In the genomic region with DNA sequence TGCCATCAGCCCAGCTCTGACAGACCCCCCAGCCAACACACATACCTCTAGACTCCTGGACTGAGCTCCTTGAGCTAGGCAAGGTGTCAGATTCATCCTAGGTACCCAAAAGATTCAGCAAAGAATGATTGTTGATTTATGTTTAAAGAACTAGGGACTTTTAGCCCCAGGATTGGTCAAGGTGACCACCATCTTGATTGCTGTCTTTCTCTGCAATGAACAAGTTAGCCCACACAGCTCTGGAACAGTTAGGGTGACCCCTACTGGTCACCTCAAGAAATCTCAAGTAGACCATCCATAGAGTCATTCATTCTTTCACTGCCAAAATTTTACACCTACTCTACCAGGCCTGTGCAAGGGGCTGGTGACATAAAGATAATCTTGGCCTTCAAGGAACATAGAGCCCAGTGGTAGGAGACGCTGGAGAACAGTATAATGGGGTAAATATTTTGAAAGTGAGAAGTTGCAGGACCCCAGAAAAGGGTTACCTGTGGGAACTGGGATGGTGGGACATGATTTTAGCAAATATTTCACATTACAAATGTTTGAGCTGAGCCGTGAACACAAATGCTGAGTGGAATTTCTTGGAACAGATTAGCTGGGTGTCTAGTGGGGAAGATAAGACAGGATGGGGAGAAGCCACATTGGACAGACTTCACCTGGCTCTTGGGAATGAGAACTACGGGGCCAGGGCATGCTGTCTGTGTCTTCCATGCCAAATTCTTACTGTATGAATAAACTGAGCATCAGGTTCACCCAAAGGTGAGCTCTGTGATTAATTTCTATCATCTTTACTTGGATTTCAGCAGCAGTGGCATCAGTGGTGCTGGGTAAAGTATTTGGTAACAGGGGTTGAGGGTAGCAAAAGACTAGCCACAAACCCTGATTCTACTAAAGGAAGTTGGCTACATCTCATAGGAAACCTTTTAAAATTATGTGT, we compare ENCODE assay signal across 9 cellular contexts. TPM values are rescaled to one million over a fixed set of nuclear protein-coding genes. Genes with fewer than 3 reads are reported as not detected.
DNase-seq lines count a peak whose midpoint lies in the region; ATAC-seq, FAIRE-seq and TF ChIP-seq lines count a peak whose summit lies in the region.
"Had no signal": no experiment of that assay in that cellular context is flagged by ENCODE, and none has a peak within 500 bp of the region (broad histone marks: within the 10 kb centered on the region; RNA-seq: fewer than 3 reads in every experiment).

No MANE protein-coding gene starts in this region.

- H3K27me3 Mint-ChIP-seq in activated T-cell treated with anti-CD3 and anti-CD28 coated beads, Interleukin-2, amount 50 U/mL, for 4 hours (ENCODE audit: low read depth), result no peaks in the 10 kb centered on the region

- H3K36me3 ChIP-seq in HAP-1 (replicated peaks) (no peaks in the 10 kb centered on the region), gastroesophageal sphincter (no peaks in the 10 kb centered on the region), pancreas (no peaks in the 10 kb centered on the region)

- peaks cover 10% of the 10 kb centered on the region for H3K4me1 Mint-ChIP-seq in activated T-cell treated with anti-CD3 and anti-CD28 coated beads, Interleukin-2, amount 50 U/mL, for 4 hours (ENCODE audit: low read depth)

- H3K9me3 ChIP-seq in HAP-1, result no peaks in the 10 kb centered on the region
- H3K9me3 ChIP-seq in gastroesophageal sphincter, result no peaks in the 10 kb centered on the region
- H3K9me3 ChIP-seq in pancreas, result no peaks in the 10 kb centered on the region

- in situ Hi-C loops in HAP-1 (cut with MboI; ENCODE audit: low sequenced_read_pairs), result no loop called here

- TF ChIP-seq EP300 in gastroesophageal sphincter (IDR thresholded peaks at IDR 0.05), result no peak

- peak; percentile 35 to 60 (median 58) for TF ChIP-seq CTCF in gastroesophageal sphincter (IDR thresholded peaks at IDR 0.05)
- TF ChIP-seq CTCF in pancreas (IDR thresholded peaks at IDR 0.05), result peak; percentile 47 to 59 (median 56)

- H3K36me3 Mint-ChIP-seq in activated T-cell treated with anti-CD3 and anti-CD28 coated beads, Interleukin-2, amount 50 U/mL, for 4 hours (ENCODE audit: insufficient read depth), result no peaks in the 10 kb centered on the region

- DNase-seq in NCI-H510A treated with DMSO at 0.1 percent for 48 hours (lab: John Stamatoyannopoulos, UW), result peak; percentile 9
- no peak for DNase-seq in NCI-H510A (lab: John Stamatoyannopoulos, UW)
- peak; percentile 18 to 28 for DNase-seq in HAP-1 (ENCODE audit: low spot score in 2 of 2)
- DNase-seq in NCI-H446 (lab: John Stamatoyannopoulos, UW), result peak; percentile 13 to 38
- DNase-seq in activated T-cell treated with anti-CD3 and anti-CD28 coated beads, Interleukin-2, amount 50 U/mL, for 4 hours, result peak; percentile 9
- DNase-seq in pancreas, result peak in 2 of 6 donors; percentile 23 to 38

- ATAC-seq in activated T-cell treated with anti-CD3 and anti-CD28 coated beads, Interleukin-2, amount 50 U/mL, for 4 hours, result peak; percentile 60 to 65
- ATAC-seq in gastroesophageal sphincter (peak; percentile 35), pancreas (peak; percentile 70 to 89 (median 85)), HG02938 (IDR thresholded peaks at IDR 0.05; ENCODE audit: unreplicated experiment) (no peak)

- no peak for FAIRE-seq in pancreas (lab: Jason Lieb, UNC)

- H3K4me1 ChIP-seq in HAP-1, result peaks cover 23% of the 10 kb centered on the region
- peaks cover 52 to 100% (median 66%) of the 10 kb centered on the region in 3 donors for H3K4me1 ChIP-seq in gastroesophageal sphincter
- H3K4me1 ChIP-seq in pancreas, result peaks cover 0 to 3% (median 0%) of the 10 kb centered on the region in 3 donors

- H3K9me3 Mint-ChIP-seq in activated T-cell treated with anti-CD3 and anti-CD28 coated beads, Interleukin-2, amount 50 U/mL, for 4 hours, result no peaks in the 10 kb centered on the region
- H3K9me3 Mint-ChIP-seq: dendritic cell treated with granulocyte-macrophage colony-stimulating factor and Interleukin-4, amounts not matched to agents 40 ng/mL and 50 ng/mL, for 4 days had no signal

- TF ChIP-seq POLR2A in gastroesophageal sphincter (IDR thresholded peaks at IDR 0.05), result no peak

- peak overlapping the region; percentile 80 to 93 (median 86) for H3K27ac ChIP-seq in gastroesophageal sphincter
- H3K27ac ChIP-seq in pancreas, result no peak overlapping the region

- no peak overlapping the region for H3K4me3 Mint-ChIP-seq in activated T-cell treated with anti-CD3 and anti-CD28 coated beads, Interleukin-2, amount 50 U/mL, for 4 hours
- H3K4me3 Mint-ChIP-seq: dendritic cell treated with granulocyte-macrophage colony-stimulating factor and Interleukin-4, amounts not matched to agents 40 ng/mL and 50 ng/mL, for 4 days had no signal

- H3K4me3 ChIP-seq in HAP-1 (no peak overlapping the region), gastroesophageal sphincter (no peak overlapping the region), pancreas (no peak overlapping the region)

- H3K27me3 ChIP-seq in HAP-1 (ENCODE audit: low read depth) (no peaks in the 10 kb centered on the region), gastroesophageal sphincter (no peaks in the 10 kb centered on the region), pancreas (no peaks in the 10 kb centered on the region)

- intact Hi-C loops in pancreas (cut with DNase I), result loop anchor here in 2 of 3 donors (10.0 kb wide), 1 partner anchor 250 kb away; no protein-coding TSS in a partner anchor

- 28 to 32% methylated on average over 2 to 3 of the region's 3 CpGs for WGBS in gastroesophageal sphincter (ENCODE audit: low coverage in 1 of 2), 2 donors
- WGBS in pancreas, 2 donors, result 42 to 43% methylated on average over 3 of the region's 3 CpGs

RNA-seq across cellular contexts. Expression of a gene that starts 39.1 kb away (rescaled TPM):
- under 1 TPM; 0.08 to 0.14 (median 0.08) TPM for total RNA-seq in activated T-cell treated with anti-CD3 and anti-CD28 coated beads, Interleukin-2, amount 50 U/mL, for 4 hours
- total RNA-seq in gastroesophageal sphincter (100 to 1,000 TPM; 156 to 408 (median 278) TPM), pancreas (1 to 10 TPM in 5 of 6 donors, under 1 TPM in 1; 0.59 to 5.7 (median 2.0) TPM)
- 1 to 10 TPM; 1.7 to 2.3 TPM for polyA plus RNA-seq in pancreas

Comparison
In these comparisons a context has a peak if more than half of its experiments do, and no peak if none do; other contexts are left out.
1. H3K27ac ChIP-seq: peak in gastroesophageal sphincter (4 of 4); none in pancreas (0 of 4).
2. RNA of a gene that starts 39.1 kb away (total RNA-seq): 156 to 408 TPM in gastroesophageal sphincter; 0.59 to 5.7 TPM in pancreas and 0.08 to 0.14 TPM in activated T-cell treated with anti-CD3 and anti-CD28 coated beads, Interleukin-2, amount 50 U/mL, for 4 hours; every median in the first group is over 10 times any median in the second.